ENCODE assay signal across 1 cellular context in genomic region chr10:25694206-25694933, GRCh38.
TF ChIP-seq lines count a peak whose summit lies in the region.

No MANE protein-coding gene starts in this region.

TF ChIP-seq in WTC11, 78 proteins besides CTCF, POLR2A, EP300 and RAD21 (continued from another document):
- TF ChIP-seq, protein P1, sequence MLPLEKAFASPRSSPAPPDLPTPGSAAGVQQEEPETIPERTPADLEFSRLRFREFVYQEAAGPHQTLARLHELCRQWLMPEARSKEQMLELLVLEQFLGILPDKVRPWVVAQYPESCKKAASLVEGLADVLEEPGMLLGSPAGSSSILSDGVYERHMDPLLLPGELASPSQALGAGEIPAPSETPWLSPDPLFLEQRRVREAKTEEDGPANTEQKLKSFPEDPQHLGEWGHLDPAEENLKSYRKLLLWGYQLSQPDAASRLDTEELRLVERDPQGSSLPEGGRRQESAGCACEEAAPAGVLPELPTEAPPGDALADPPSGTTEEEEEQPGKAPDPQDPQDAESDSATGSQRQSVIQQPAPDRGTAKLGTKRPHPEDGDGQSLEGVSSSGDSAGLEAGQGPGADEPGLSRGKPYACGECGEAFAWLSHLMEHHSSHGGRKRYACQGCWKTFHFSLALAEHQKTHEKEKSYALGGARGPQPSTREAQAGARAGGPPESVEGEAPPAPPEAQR (CRISPR knock-in tag; IDR thresholded peaks at IDR 0.05): no peak
- TF ChIP-seq ZNF671 (CRISPR knock-in tag; IDR thresholded peaks at IDR 0.05): no peak
- TF ChIP-seq ZNF532 (CRISPR knock-in tag; IDR thresholded peaks at IDR 0.05; ENCODE audit: borderline replicate concordance): no peak
- TF ChIP-seq, protein P2, sequence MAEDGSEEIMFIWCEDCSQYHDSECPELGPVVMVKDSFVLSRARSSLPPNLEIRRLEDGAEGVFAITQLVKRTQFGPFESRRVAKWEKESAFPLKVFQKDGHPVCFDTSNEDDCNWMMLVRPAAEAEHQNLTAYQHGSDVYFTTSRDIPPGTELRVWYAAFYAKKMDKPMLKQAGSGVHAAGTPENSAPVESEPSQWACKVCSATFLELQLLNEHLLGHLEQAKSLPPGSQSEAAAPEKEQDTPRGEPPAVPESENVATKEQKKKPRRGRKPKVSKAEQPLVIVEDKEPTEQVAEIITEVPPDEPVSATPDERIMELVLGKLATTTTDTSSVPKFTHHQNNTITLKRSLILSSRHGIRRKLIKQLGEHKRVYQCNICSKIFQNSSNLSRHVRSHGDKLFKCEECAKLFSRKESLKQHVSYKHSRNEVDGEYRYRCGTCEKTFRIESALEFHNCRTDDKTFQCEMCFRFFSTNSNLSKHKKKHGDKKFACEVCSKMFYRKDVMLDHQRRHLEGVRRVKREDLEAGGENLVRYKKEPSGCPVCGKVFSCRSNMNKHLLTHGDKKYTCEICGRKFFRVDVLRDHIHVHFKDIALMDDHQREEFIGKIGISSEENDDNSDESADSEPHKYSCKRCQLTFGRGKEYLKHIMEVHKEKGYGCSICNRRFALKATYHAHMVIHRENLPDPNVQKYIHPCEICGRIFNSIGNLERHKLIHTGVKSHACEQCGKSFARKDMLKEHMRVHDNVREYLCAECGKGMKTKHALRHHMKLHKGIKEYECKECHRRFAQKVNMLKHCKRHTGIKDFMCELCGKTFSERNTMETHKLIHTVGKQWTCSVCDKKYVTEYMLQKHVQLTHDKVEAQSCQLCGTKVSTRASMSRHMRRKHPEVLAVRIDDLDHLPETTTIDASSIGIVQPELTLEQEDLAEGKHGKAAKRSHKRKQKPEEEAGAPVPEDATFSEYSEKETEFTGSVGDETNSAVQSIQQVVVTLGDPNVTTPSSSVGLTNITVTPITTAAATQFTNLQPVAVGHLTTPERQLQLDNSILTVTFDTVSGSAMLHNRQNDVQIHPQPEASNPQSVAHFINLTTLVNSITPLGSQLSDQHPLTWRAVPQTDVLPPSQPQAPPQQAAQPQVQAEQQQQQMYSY (CRISPR knock-in tag; IDR thresholded peaks at IDR 0.05): no peak
- TF ChIP-seq E2F1 (CRISPR knock-in tag; IDR thresholded peaks at IDR 0.05): no peak
